21 cellular contexts compared by ENCODE assay signal in the genomic region with DNA sequence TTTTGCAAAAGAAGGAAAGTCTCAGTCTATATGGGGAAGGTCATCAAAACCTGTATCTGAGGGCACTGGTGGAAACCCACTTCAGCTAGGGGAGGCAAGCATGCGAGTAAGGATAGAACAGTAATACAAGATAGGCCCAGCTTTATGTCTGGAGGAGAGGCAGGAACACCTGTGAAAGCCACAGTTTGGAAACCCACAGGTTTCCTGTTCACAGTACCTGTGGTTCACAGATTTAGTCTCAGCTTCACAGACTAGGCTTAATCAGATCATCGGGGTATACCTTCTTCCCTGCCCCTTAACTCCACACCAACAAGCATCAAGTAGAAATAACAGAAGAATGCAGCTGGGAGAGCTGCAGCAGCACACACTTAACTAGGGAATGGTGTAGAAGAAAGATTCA. TPM values are rescaled to one million over a fixed set of nuclear protein-coding genes. Genes with fewer than 3 reads are reported as not detected.
DNase-seq lines count a peak whose midpoint lies in the region; ATAC-seq and TF ChIP-seq lines count a peak whose summit lies in the region.
"Had no signal": no experiment of that assay in that cellular context is flagged by ENCODE, and none has a peak within 500 bp of the region (broad histone marks: within the 10 kb centered on the region; RNA-seq: fewer than 3 reads in every experiment).

No MANE protein-coding gene starts in this region.

- CTCF ChIA-PET in activated CD4-positive, alpha-beta T cell treated with anti-CD3 and anti-CD28 coated beads, Interleukin-2, amount 10 ng/mL, durations not matched to agents 7 days and 5 days (lab: Charles Lee), result no interaction called here
- CTCF ChIA-PET in CD8-positive, alpha-beta memory T cell (lab: Charles Lee), result no interaction called here

- no peak for TF ChIP-seq CTCF in heart right ventricle (IDR thresholded peaks at IDR 0.05)

- no peak overlapping the region for H3K4me3 Mint-ChIP-seq in activated CD4-positive, alpha-beta T cell treated with anti-CD3 and anti-CD28 coated beads, Interleukin-2, amount 10 ng/mL, durations not matched to agents 7 days and 5 days
- H3K4me3 Mint-ChIP-seq in CD8-positive, alpha-beta memory T cell, result peak overlapping the region in 2 of 7 donors; percentile 0 to 6
- H3K4me3 Mint-ChIP-seq: H9 had no signal

- H3K9me3 Mint-ChIP-seq in activated CD4-positive, alpha-beta T cell treated with anti-CD3 and anti-CD28 coated beads, Interleukin-2, amount 10 ng/mL, durations not matched to agents 7 days and 5 days, result no peaks in the 10 kb centered on the region
- H3K9me3 Mint-ChIP-seq in CD8-positive, alpha-beta memory T cell, result peaks cover 0 to 2% (median 0%) of the 10 kb centered on the region in 5 donors

- H3K36me3 Mint-ChIP-seq in activated CD4-positive, alpha-beta T cell treated with anti-CD3 and anti-CD28 coated beads, Interleukin-2, amount 10 ng/mL, durations not matched to agents 7 days and 5 days (ENCODE audit: low read depth), result no peaks in the 10 kb centered on the region
- H3K36me3 Mint-ChIP-seq in CD8-positive, alpha-beta memory T cell, result no peaks in the 10 kb centered on the region

- peaks cover 19% of the 10 kb centered on the region for H3K4me1 ChIP-seq in CD8-positive, alpha-beta memory T cell (ENCODE audit: insufficient read depth, low read length)
- H3K4me1 ChIP-seq in effector memory CD4-positive, alpha-beta T cell (ENCODE audit: control insufficient read depth, insufficient read depth, low read length, poor library complexity, severe bottlenecking), result peaks cover 9% of the 10 kb centered on the region
- H3K4me1 ChIP-seq in heart right ventricle, result peaks cover 0 to 22% (median 7%) of the 10 kb centered on the region in 9 donors

- no peaks in the 10 kb centered on the region for H3K27me3 ChIP-seq in CD8-positive, alpha-beta memory T cell (ENCODE audit: insufficient read depth, low read length, poor library complexity, severe bottlenecking)
- no peaks in the 10 kb centered on the region for H3K27me3 ChIP-seq in effector memory CD4-positive, alpha-beta T cell (replicated peaks; ENCODE audit: control insufficient read depth, insufficient read depth, low read length, poor library complexity, severe bottlenecking)
- H3K27me3 ChIP-seq in heart right ventricle, result no peaks in the 10 kb centered on the region
- H3K27me3 ChIP-seq: BLaER1 had no signal

- no peaks in the 10 kb centered on the region for H3K9me3 ChIP-seq in CD8-positive, alpha-beta memory T cell (ENCODE audit: low read length)
- no peaks in the 10 kb centered on the region for H3K9me3 ChIP-seq in effector memory CD4-positive, alpha-beta T cell (ENCODE audit: control insufficient read depth, low read length)
- peaks cover 0 to 14% (median 0%) of the 10 kb centered on the region in 11 donors for H3K9me3 ChIP-seq in heart right ventricle
- H3K9me3 ChIP-seq: BLaER1 had no signal

- DNase-seq in activated CD4-positive, alpha-beta T cell treated with anti-CD3 and anti-CD28 coated beads, Interleukin-2, amount 10 ng/mL, durations not matched to agents 7 days and 5 days, result peak; percentile 35
- DNase-seq in activated CD4-positive, alpha-beta T cell treated with anti-CD3 and anti-CD28 coated beads for 4 hours, result no peak
- DNase-seq in CD8-positive, alpha-beta memory T cell, result peak in 2 of 5 donors; percentile 8 to 47
- DNase-seq in RPMI8226, result peak; percentile 55
- DNase-seq in effector memory CD4-positive, alpha-beta T cell, result peak in 2 of 3 donors; percentile 9 to 20
- DNase-seq in heart right ventricle, result no peak
- DNase-seq in NCI-H524 (lab: John Stamatoyannopoulos, UW), result no peak
- DNase-seq: 8988T, DMS153, EL, H9, Kasumi-1, NCI-H1105 treated with DMSO at 0.1 percent for 48 hours, NCI-H1694 treated with DMSO at 0.1 percent for 48 hours, NCI-H2107, NCI-H226, NCI-H526 treated with DMSO at 0.1 percent for 48 hours, OCI-M1 had no signal

- peaks cover 16% of the 10 kb centered on the region for H3K27me3 Mint-ChIP-seq in activated CD4-positive, alpha-beta T cell treated with anti-CD3 and anti-CD28 coated beads, Interleukin-2, amount 10 ng/mL, durations not matched to agents 7 days and 5 days
- peaks cover 0 to 2% of the 10 kb centered on the region in 2 donors for H3K27me3 Mint-ChIP-seq in CD8-positive, alpha-beta memory T cell

- 88 to 91% methylated on average over 2 of the region's 2 CpGs for WGBS in heart right ventricle, 2 donors

- ATAC-seq in heart right ventricle (no peak), HG03045 (IDR thresholded peaks at IDR 0.05; ENCODE audit: unreplicated experiment) (no peak)

- no peak overlapping the region for H3K4me3 ChIP-seq in CD8-positive, alpha-beta memory T cell (ENCODE audit: low read length)
- no peak overlapping the region for H3K4me3 ChIP-seq in effector memory CD4-positive, alpha-beta T cell (ENCODE audit: insufficient read depth, low read depth, low read length, poor library complexity, severe bottlenecking)
- no peak overlapping the region for H3K4me3 ChIP-seq in heart right ventricle
- H3K4me3 ChIP-seq: BLaER1 had no signal

- H3K36me3 ChIP-seq in CD8-positive, alpha-beta memory T cell (ENCODE audit: insufficient read depth, low read length), result no peaks in the 10 kb centered on the region
- no peaks in the 10 kb centered on the region for H3K36me3 ChIP-seq in effector memory CD4-positive, alpha-beta T cell (ENCODE audit: control insufficient read depth, insufficient read depth, low read length)
- H3K36me3 ChIP-seq in heart right ventricle, result no peaks in the 10 kb centered on the region
- H3K36me3 ChIP-seq: BLaER1 had no signal

- intact Hi-C loops in heart right ventricle (cut with DNase I), result loop anchor here in 2 of 10 donors (5.0 kb wide), 2 partner anchors 33 to 123 kb away; no protein-coding TSS in a partner anchor

- peaks cover 33% of the 10 kb centered on the region for H3K4me1 Mint-ChIP-seq in activated CD4-positive, alpha-beta T cell treated with anti-CD3 and anti-CD28 coated beads, Interleukin-2, amount 10 ng/mL, durations not matched to agents 7 days and 5 days
- peaks cover 31 to 48% (median 36%) of the 10 kb centered on the region in 3 donors for H3K4me1 Mint-ChIP-seq in CD8-positive, alpha-beta memory T cell

- H3K27ac Mint-ChIP-seq in activated CD4-positive, alpha-beta T cell treated with anti-CD3 and anti-CD28 coated beads, Interleukin-2, amount 10 ng/mL, durations not matched to agents 7 days and 5 days, result no peak overlapping the region
- peak overlapping the region in 6 of 8 donors; percentile 13 to 73 (median 40) for H3K27ac Mint-ChIP-seq in CD8-positive, alpha-beta memory T cell
- H3K27ac Mint-ChIP-seq: H9 had no signal

- H3K27ac ChIP-seq in CD8-positive, alpha-beta memory T cell (ENCODE audit: low read depth, low read length), result no peak overlapping the region
- H3K27ac ChIP-seq in effector memory CD4-positive, alpha-beta T cell (ENCODE audit: insufficient read depth, low read length, poor library complexity, severe bottlenecking), result no peak overlapping the region
- no peak overlapping the region for H3K27ac ChIP-seq in heart right ventricle
- H3K27ac ChIP-seq: BLaER1, RWPE1 had no signal

- POLR2A ChIA-PET in activated CD4-positive, alpha-beta T cell treated with anti-CD3 and anti-CD28 coated beads, Interleukin-2, amount 10 ng/mL, durations not matched to agents 7 days and 5 days (lab: Charles Lee), result interaction anchor here (0.5 kb wide), 1 partner anchor 163 kb away, joined by 3 read pairs; no protein-coding TSS in a partner anchor
- POLR2A ChIA-PET in CD8-positive, alpha-beta memory T cell (lab: Charles Lee), result no interaction called here

RNA-seq across cellular contexts. Expression of gene C2CD4B, which starts 36.2 kb away (rescaled TPM):
- total RNA-seq in activated CD4-positive, alpha-beta T cell treated with anti-CD3 and anti-CD28 coated beads, Interleukin-2, amount 10 ng/mL, durations not matched to agents 7 days and 5 days, result not detected
- under 1 TPM in 1 of 2 experiments, not detected in 1; 0.13 TPM for total RNA-seq in CD8-positive, alpha-beta memory T cell
- not detected for polyA plus RNA-seq in CD8-positive, alpha-beta memory T cell
- total RNA-seq in heart right ventricle, result 1 to 10 TPM in 9 of 10 donors, under 1 TPM in 1; 0.82 to 7.1 (median 2.7) TPM
- 1 to 10 TPM; 1.6 to 1.8 TPM for polyA plus RNA-seq in heart right ventricle

Comparison
In these comparisons a context has a peak if more than half of its experiments do, and no peak if none do; other contexts are left out.
1. DNase-seq: peak in activated CD4-positive, alpha-beta T cell treated with anti-CD3 and anti-CD28 coated beads, Interleukin-2, amount 10 ng/mL, durations not matched to agents 7 days and 5 days (single experiment), RPMI8226 (single experiment) and effector memory CD4-positive, alpha-beta T cell (2 of 3); none in activated CD4-positive, alpha-beta T cell treated with anti-CD3 and anti-CD28 coated beads for 4 hours (0 of 2), heart right ventricle (0 of 2) and NCI-H524 (0 of 2).